15 cellular contexts compared by ENCODE assay signal in genomic region chr18:13260927-13261471, GRCh38. TPM values are rescaled to one million over a fixed set of nuclear protein-coding genes. Genes with fewer than 3 reads are reported as not detected.
A peak's percentile ranks its signal among the peaks of the same experiment; 100 is the strongest.
DNase-seq lines count a peak whose midpoint lies in the region; ATAC-seq and TF ChIP-seq lines count a peak whose summit lies in the region.
"Had no signal": no experiment of that assay in that cellular context is flagged by ENCODE, and none has a peak within 500 bp of the region (broad histone marks: within the 10 kb centered on the region; RNA-seq: fewer than 3 reads in every experiment).

No MANE protein-coding gene starts in this region.

- H3K36me3 ChIP-seq in body of pancreas (replicated peaks in 1 of 2; ENCODE audit: insufficient read depth in 1 of 2, low read depth in 2 of 2), result no peaks in the 10 kb centered on the region
- H3K36me3 ChIP-seq in naive thymus-derived CD4-positive, alpha-beta T cell (ENCODE audit: control insufficient read depth in 2 of 3, insufficient read depth in 3 of 3, low read length in 3 of 3), result no peaks in the 10 kb centered on the region
- H3K36me3 ChIP-seq in subcutaneous abdominal adipose tissue (ENCODE audit: control insufficient read depth in 5 of 5, insufficient read depth in 5 of 5, low read length in 5 of 5), result no peaks in the 10 kb centered on the region

- no peak for TF ChIP-seq CTCF in body of pancreas (IDR thresholded peaks at IDR 0.05)

- CTCF ChIA-PET in naive thymus-derived CD4-positive, alpha-beta T cell (lab: Charles Lee), result interaction anchor here (0.5 to 0.8 kb wide), 2 partner anchors 18 to 296 kb away, joined by 5 to 6 read pairs; no protein-coding TSS in a partner anchor

- no peaks in the 10 kb centered on the region for H3K27me3 Mint-ChIP-seq in activated CD4-positive, alpha-beta T cell treated with anti-CD3 and anti-CD28 coated beads, Interleukin-2, amount 10 ng/mL, durations not matched to agents 24 days and 14 days
- peaks cover 0 to 4% (median 0%) of the 10 kb centered on the region in 5 donors for H3K27me3 Mint-ChIP-seq in naive thymus-derived CD4-positive, alpha-beta T cell
- H3K27me3 Mint-ChIP-seq: stimulated activated naive CD8-positive, alpha-beta T cell treated with anti-CD3 and anti-CD28 coated beads, Interleukin-15, Interleukin-2, amounts not matched to agents 100 ng/mL and 50 ng/mL, for 24 hours had no signal

- no peak overlapping the region for H3K4me3 Mint-ChIP-seq in activated CD4-positive, alpha-beta T cell treated with anti-CD3 and anti-CD28 coated beads, Interleukin-2, amount 10 ng/mL, durations not matched to agents 24 days and 14 days
- peak overlapping the region in 7 of 10 donors; percentile 8 to 80 (median 58) for H3K4me3 Mint-ChIP-seq in naive thymus-derived CD4-positive, alpha-beta T cell
- H3K4me3 Mint-ChIP-seq: stimulated activated naive CD8-positive, alpha-beta T cell treated with anti-CD3 and anti-CD28 coated beads, Interleukin-15, Interleukin-2, amounts not matched to agents 100 ng/mL and 50 ng/mL, for 24 hours had no signal

- no peaks in the 10 kb centered on the region for H3K36me3 Mint-ChIP-seq in activated CD4-positive, alpha-beta T cell treated with anti-CD3 and anti-CD28 coated beads, Interleukin-2, amount 10 ng/mL, durations not matched to agents 24 days and 14 days (ENCODE audit: low read depth)
- no peaks in the 10 kb centered on the region for H3K36me3 Mint-ChIP-seq in naive thymus-derived CD4-positive, alpha-beta T cell

- no peak for DNase-seq in activated CD4-positive, alpha-beta T cell treated with anti-CD3 and anti-CD28 coated beads, Interleukin-2, amount 10 ng/mL, durations not matched to agents 24 days and 14 days
- DNase-seq in activated CD4-positive, alpha-beta T cell treated with anti-CD3 and anti-CD28 coated beads, Interleukin-2, amount 50 U/mL, for 1 hour, result no peak
- DNase-seq in body of pancreas (no peak), NCI-H2227 (lab: John Stamatoyannopoulos, UW; ENCODE audit: unreplicated experiment) (no peak), anterior cingulate cortex (lab: John Stamatoyannopoulos, UW) (no peak)
- DNase-seq in naive thymus-derived CD4-positive, alpha-beta T cell, result no peak
- DNase-seq: NCI-H1436, NCI-H226, occipital lobe, Right ventricle myocardium superior had no signal

- H3K9ac ChIP-seq in subcutaneous abdominal adipose tissue (ENCODE audit: low read length in 5 of 5), result no peak overlapping the region
- H3K9ac ChIP-seq: KMS-11 had no signal

- H3K4me3 ChIP-seq in body of pancreas (no peak overlapping the region), subcutaneous abdominal adipose tissue (ENCODE audit: low read depth in 1 of 5, low read length in 5 of 5) (peak overlapping the region in 2 of 5 donors; percentile 14 to 25)
- no peak overlapping the region for H3K4me3 ChIP-seq in naive thymus-derived CD4-positive, alpha-beta T cell (ENCODE audit: low read length)

- POLR2A ChIA-PET in naive thymus-derived CD4-positive, alpha-beta T cell (lab: Charles Lee), result interaction anchor here (0.8 to 1.1 kb wide), 3 partner anchors 12 to 38 kb away, joined by 3 to 4 read pairs (median 3); no protein-coding TSS in a partner anchor

- no peak for TF ChIP-seq POLR2A in body of pancreas (IDR thresholded peaks at IDR 0.05)

- ATAC-seq in body of pancreas, result no peak
- ATAC-seq in naive thymus-derived CD4-positive, alpha-beta T cell, result no peak
- no peak for ATAC-seq in GM21526 (IDR thresholded peaks at IDR 0.05; ENCODE audit: low FRiP score, unreplicated experiment)

- intact Hi-C loops in activated CD4-positive, alpha-beta T cell treated with anti-CD3 and anti-CD28 coated beads, Interleukin-2, amount 10 ng/mL, durations not matched to agents 24 days and 14 days (cut with micrococcal nuclease), result no loop called here
- intact Hi-C loops in body of pancreas (cut with DNase I), result no loop called here
- intact Hi-C loops in naive thymus-derived CD4-positive, alpha-beta T cell (cut with micrococcal nuclease), result loop anchor here in 1 of 2 donors (2.0 kb wide), 1 partner anchor 42 kb away; the partner anchor contains the start of gene LDLRAD4

- peaks cover 19% of the 10 kb centered on the region for H3K4me1 ChIP-seq in body of pancreas
- peaks cover 2 to 30% of the 10 kb centered on the region in 2 donors for H3K4me1 ChIP-seq in naive thymus-derived CD4-positive, alpha-beta T cell (ENCODE audit: control insufficient read depth in 2 of 2, insufficient read depth in 2 of 2, low read length in 2 of 2)
- peaks cover 11 to 57% (median 54%) of the 10 kb centered on the region in 5 donors for H3K4me1 ChIP-seq in subcutaneous abdominal adipose tissue (ENCODE audit: control insufficient read depth in 5 of 5, insufficient read depth in 5 of 5, low read length in 5 of 5)
- H3K4me1 ChIP-seq: Caco-2 had no signal

- H3K4me1 Mint-ChIP-seq in activated CD4-positive, alpha-beta T cell treated with anti-CD3 and anti-CD28 coated beads, Interleukin-2, amount 10 ng/mL, durations not matched to agents 24 days and 14 days, result peaks cover 36% of the 10 kb centered on the region
- H3K4me1 Mint-ChIP-seq in naive thymus-derived CD4-positive, alpha-beta T cell, result peaks cover 21 to 50% (median 36%) of the 10 kb centered on the region in 7 donors

- H3K27me3 ChIP-seq in body of pancreas (no peaks in the 10 kb centered on the region), subcutaneous abdominal adipose tissue (ENCODE audit: control insufficient read depth in 5 of 5, insufficient read depth in 4 of 5, low read length in 5 of 5) (no peaks in the 10 kb centered on the region)
- H3K27me3 ChIP-seq in naive thymus-derived CD4-positive, alpha-beta T cell (ENCODE audit: control insufficient read depth in 2 of 2, insufficient read depth in 2 of 2, low read length in 2 of 2), result no peaks in the 10 kb centered on the region

- peak overlapping the region; percentile 25 for H3K27ac Mint-ChIP-seq in activated CD4-positive, alpha-beta T cell treated with anti-CD3 and anti-CD28 coated beads, Interleukin-2, amount 10 ng/mL, durations not matched to agents 24 days and 14 days
- peak overlapping the region; percentile 0 to 84 (median 50) for H3K27ac Mint-ChIP-seq in naive thymus-derived CD4-positive, alpha-beta T cell

- H3K9me3 Mint-ChIP-seq in activated CD4-positive, alpha-beta T cell treated with anti-CD3 and anti-CD28 coated beads, Interleukin-2, amount 10 ng/mL, durations not matched to agents 24 days and 14 days, result no peaks in the 10 kb centered on the region
- no peaks in the 10 kb centered on the region for H3K9me3 Mint-ChIP-seq in naive thymus-derived CD4-positive, alpha-beta T cell
- H3K9me3 Mint-ChIP-seq: stimulated activated naive CD8-positive, alpha-beta T cell treated with anti-CD3 and anti-CD28 coated beads, Interleukin-15, Interleukin-2, amounts not matched to agents 100 ng/mL and 50 ng/mL, for 24 hours had no signal

- H3K27ac ChIP-seq in body of pancreas (peak overlapping the region in 3 of 4 donors; percentile 34 to 69 (median 58)), subcutaneous abdominal adipose tissue (ENCODE audit: low read depth, low read length) (peak overlapping the region; percentile 38)
- H3K27ac ChIP-seq in naive thymus-derived CD4-positive, alpha-beta T cell (ENCODE audit: low read depth, low read length), result no peak overlapping the region
- H3K27ac ChIP-seq: KMS-11 had no signal

- no peaks in the 10 kb centered on the region for H3K9me3 ChIP-seq in body of pancreas
- H3K9me3 ChIP-seq in naive thymus-derived CD4-positive, alpha-beta T cell (ENCODE audit: control insufficient read depth in 2 of 3, low read length in 3 of 3), result no peaks in the 10 kb centered on the region
- H3K9me3 ChIP-seq in subcutaneous abdominal adipose tissue (ENCODE audit: control insufficient read depth in 5 of 5, low read length in 5 of 5), result no peaks in the 10 kb centered on the region
- H3K9me3 ChIP-seq: Caco-2 had no signal

- 78 to 86% methylated on average over 7 of the region's 7 CpGs for WGBS in body of pancreas, 2 donors

RNA-seq across cellular contexts. Expression of gene LDLRAD4, which starts 42.4 kb away (rescaled TPM):
- total RNA-seq in activated CD4-positive, alpha-beta T cell treated with anti-CD3 and anti-CD28 coated beads, Interleukin-2, amount 10 ng/mL, durations not matched to agents 24 days and 14 days, result 35.6 and 36.5 TPM in 2 replicates
- 10 to 100 TPM in 1 of 2 donors, 1 to 10 TPM in 1; 8.6 to 35.9 TPM for total RNA-seq in body of pancreas
- total RNA-seq in naive thymus-derived CD4-positive, alpha-beta T cell, result 10 to 100 TPM; 33.4 to 84.3 (median 60.1) TPM
- 10 to 100 TPM; 13.0 to 19.5 TPM for polyA plus RNA-seq in naive thymus-derived CD4-positive, alpha-beta T cell
